9 cellular contexts compared by ENCODE assay signal in the genomic region with DNA sequence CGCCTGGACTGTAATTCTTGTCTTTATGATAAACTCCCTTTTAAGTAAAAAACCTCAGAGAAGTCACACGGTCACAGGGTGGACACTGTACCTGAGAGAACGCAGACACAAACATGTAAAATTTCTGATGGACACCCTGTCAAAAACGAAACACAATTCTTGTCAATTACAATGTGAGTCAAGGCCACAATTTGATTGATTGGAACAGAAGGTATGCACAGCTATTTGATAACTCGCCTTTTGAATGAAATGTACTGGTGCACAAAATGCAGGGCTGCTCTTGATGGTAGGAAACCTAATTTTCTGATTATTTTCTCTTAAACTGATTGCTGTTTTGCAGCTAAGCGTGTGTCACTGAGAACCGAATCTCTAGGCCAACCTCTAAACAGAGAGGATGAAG.
"Had no signal": no experiment of that assay in that cellular context is flagged by ENCODE, and none has a peak within 500 bp of the region (broad histone marks: within the 10 kb centered on the region; RNA-seq: fewer than 3 reads in every experiment).

No MANE protein-coding gene starts in this region.

- ATAC-seq: GM23338, HCT116 had no signal

- DNase-seq: GM23248, GOT3, H7, H9, HCEC 1CT, HFFc6 had no signal

- H3K9ac ChIP-seq: GM23248 had no signal

- H3K4me1 ChIP-seq: HAP-1 had no signal

- H3K4me3 ChIP-seq: GM23248, GM23338, HAP-1 had no signal

- H3K27ac ChIP-seq: GM23248 had no signal

- H3K9me3 ChIP-seq: HAP-1 had no signal

- H2AFZ ChIP-seq: GM23248, GM23338 had no signal

- H3K4me2 ChIP-seq: GM23338 had no signal

- H3K36me3 ChIP-seq: HAP-1 had no signal
